8 cellular contexts compared by ENCODE assay signal in the genomic region with DNA sequence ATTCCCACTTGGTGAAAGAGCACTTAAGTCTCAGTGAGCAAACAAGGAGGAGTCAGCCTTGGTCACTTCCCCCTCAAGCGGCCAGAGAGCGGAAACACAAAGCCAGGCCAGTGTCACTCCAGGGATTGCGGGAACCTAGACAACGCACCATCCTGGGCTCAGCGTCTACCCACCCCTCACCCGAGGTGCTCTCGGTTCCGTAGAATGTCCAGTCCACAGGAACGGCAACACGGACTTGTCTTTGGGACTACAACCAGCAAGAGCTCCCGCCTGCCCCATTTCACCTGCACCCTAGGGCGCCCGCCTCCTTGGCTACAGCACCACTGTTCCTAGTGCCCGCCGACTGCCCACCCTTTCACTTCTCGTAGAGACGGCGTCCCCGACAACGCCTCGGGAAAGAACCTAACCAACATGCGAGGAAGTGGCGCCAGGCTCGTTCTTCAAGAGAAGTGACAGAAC. TPM values are rescaled to one million over a fixed set of nuclear protein-coding genes. Genes with fewer than 3 reads are reported as not detected.
A peak's percentile ranks its signal among the peaks of the same experiment; 100 is the strongest.
DNase-seq lines count a peak whose midpoint lies in the region; ATAC-seq and TF ChIP-seq lines count a peak whose summit lies in the region.

No MANE protein-coding gene starts in this region.

- peaks cover 85% of the 10 kb centered on the region for H3K79me2 ChIP-seq in MM.1S (ENCODE audit: low read length)

- DNase-seq in activated CD8-positive, alpha-beta memory T cell treated with anti-CD3 and anti-CD28 coated beads for 4 hours (ENCODE audit: low read depth in 2 of 2), result peak; percentile 1 to 10
- DNase-seq in activated CD8-positive, alpha-beta memory T cell treated with anti-CD3 and anti-CD28 coated beads for 24 hours, result no peak
- DNase-seq in MM.1S (peak; percentile 35), T-helper 1 cell (peak in 4 of 5 donors; percentile 22 to 39 (median 31)), cerebellar cortex (ENCODE audit: low spot score) (peak; percentile 67), islet precursor cell (peak; percentile 85), spleen (no peak)

- H3K4me3 ChIP-seq in MM.1S (ENCODE audit: low read length) (peak overlapping the region; percentile 94), spleen (peak overlapping the region; percentile 82 to 99 (median 96))

- TF ChIP-seq POLR2A in spleen (IDR thresholded peaks at IDR 0.05), result no peak

- peak overlapping the region; percentile 70 for H2AFZ ChIP-seq in MM.1S (ENCODE audit: low read length)

- no peak for TF ChIP-seq CTCF in MM.1S (IDR thresholded peaks at IDR 0.05; ENCODE audit: low read length)
- no peak for TF ChIP-seq CTCF in spleen (IDR thresholded peaks at IDR 0.05 in 8 of 11, conservative IDR thresholded peaks at IDR 0.05 in 3 of 11)

- 0 out of 2 replicates have a peak, but pooled peaks cover 3% of the 10 kb centered on the region for H3K4me1 ChIP-seq in MM.1S (ENCODE audit: low read length)
- peaks cover 26 to 69% (median 56%) of the 10 kb centered on the region in 6 donors for H3K4me1 ChIP-seq in spleen

- no peaks in the 10 kb centered on the region for H3K9me3 ChIP-seq in MM.1S (replicated peaks; ENCODE audit: insufficient read depth, low read length)
- no peaks in the 10 kb centered on the region for H3K9me3 ChIP-seq in spleen

- H3K27me3 ChIP-seq in MM.1S (replicated peaks; ENCODE audit: insufficient read depth, low read length), result no peaks in the 10 kb centered on the region
- no peaks in the 10 kb centered on the region for H3K27me3 ChIP-seq in spleen (replicated peaks in 1 of 7)

- H3K27ac ChIP-seq in MM.1S (ENCODE audit: low read length) (peak overlapping the region; percentile 75; the same call in 1 of the 2 replicates), spleen (peak overlapping the region; percentile 87 to 98 (median 95))

- WGBS in spleen, 5 donors, result 0 to 1% (median 0%) methylated on average over 23 to 24 of the region's 24 CpGs

- H3K9me2 ChIP-seq in MM.1S (replicated peaks; ENCODE audit: insufficient read depth, low read length), result no peaks in the 10 kb centered on the region

- H3K4me2 ChIP-seq in MM.1S (ENCODE audit: low read depth, low read length), result peak overlapping the region; percentile 48

- ATAC-seq in HG02571 (IDR thresholded peaks at IDR 0.05; ENCODE audit: unreplicated experiment), result peak; percentile 33

- H3K36me3 ChIP-seq in MM.1S (replicated peaks; ENCODE audit: insufficient read depth, low read length) (no peaks in the 10 kb centered on the region), spleen (peaks cover 0 to 15% (median 2%) of the 10 kb centered on the region in 6 donors)

- H3F3A ChIP-seq in MM.1S (ENCODE audit: insufficient read depth, low read length), result peaks cover 6% of the 10 kb centered on the region; the same call in 1 of the 2 replicates

- peak overlapping the region; percentile 67; the same call in 1 of the 2 replicates for H3K9ac ChIP-seq in MM.1S (ENCODE audit: low read length)

- no peaks in the 10 kb centered on the region for H4K20me1 ChIP-seq in MM.1S (ENCODE audit: insufficient read depth, low read length)

- intact Hi-C loops in spleen (cut with DNase I; ENCODE audit: low total_unique reads), result no loop called here

RNA-seq across cellular contexts. Expression of a gene that starts 0.5 kb away (rescaled TPM):
- total RNA-seq in spleen, result 10 to 100 TPM; 29.6 to 44.6 (median 34.4) TPM
- 1 to 10 TPM; 3.0 to 3.9 (median 3.4) TPM for polyA plus RNA-seq in spleen

RNA-seq across cellular contexts. Expression of a gene that starts 0.6 kb away (rescaled TPM):
- total RNA-seq in spleen, result 10 to 100 TPM in 5 of 7 donors, 1 to 10 TPM in 2; 9.7 to 25.2 (median 17.9) TPM
- 1 to 10 TPM; 2.6 to 4.9 (median 4.0) TPM for polyA plus RNA-seq in spleen

Comparison
In these comparisons a context has a peak if more than half of its experiments do, and no peak if none do; other contexts are left out.
1. DNase-seq: peak in activated CD8-positive, alpha-beta memory T cell treated with anti-CD3 and anti-CD28 coated beads for 4 hours (2 of 2), MM.1S (single experiment), T-helper 1 cell (4 of 5), cerebellar cortex (single experiment) and islet precursor cell (single experiment); none in activated CD8-positive, alpha-beta memory T cell treated with anti-CD3 and anti-CD28 coated beads for 24 hours (single experiment) and spleen (single experiment).